8 cellular contexts compared by ENCODE assay signal in genomic region chr17:8436169-8436932, GRCh38. TPM values are rescaled to one million over a fixed set of nuclear protein-coding genes. Genes with fewer than 3 reads are reported as not detected.
A peak's percentile ranks its signal among the peaks of the same experiment; 100 is the strongest.
DNase-seq lines count a peak whose midpoint lies in the region; ATAC-seq, FAIRE-seq and TF ChIP-seq lines count a peak whose summit lies in the region.

No MANE protein-coding gene starts in this region.

- BruUV-seq in K562 (replicated peaks; lab: Mats Ljungman, UMichigan): TSS peak; percentile 57

- peaks cover 14% of the 10 kb centered on the region; the same call in 2 of the 3 replicates for H3K36me3 ChIP-seq in K562 (ENCODE audit: control insufficient read depth, insufficient read depth, low read length)
- H3K36me3 ChIP-seq in iPS-15b (ENCODE audit: control insufficient read depth, insufficient read depth, low read length): no peaks in the 10 kb centered on the region
- peaks cover 0 to 3% (median 2%) of the 10 kb centered on the region in 3 donors for H3K36me3 ChIP-seq in skeletal muscle tissue (ENCODE audit: control insufficient read depth in 3 of 3, insufficient read depth in 3 of 3, low read length in 3 of 3)

- peak; percentile 54 for ATAC-seq in GM21723 (IDR thresholded peaks at IDR 0.05; ENCODE audit: unreplicated experiment)
- peak; percentile 61 for ATAC-seq in K562

- H3K4me3 ChIP-seq in K562 (peak overlapping the region; percentile 96), iPS-15b (ENCODE audit: low read depth, low read length) (peak overlapping the region; percentile 91), skeletal muscle tissue (ENCODE audit: low read length in 3 of 3) (peak overlapping the region; percentile 66 to 94 (median 92))

- intact Hi-C loops in K562 (cut with micrococcal nuclease): no loop called here

- peaks cover 47% of the 10 kb centered on the region for H3K79me2 ChIP-seq in K562 (ENCODE audit: control insufficient read depth, insufficient read depth, low read length)

- no peaks in the 10 kb centered on the region for H4K20me1 ChIP-seq in K562 (replicated peaks; ENCODE audit: control insufficient read depth, insufficient read depth, low read length)

- no peak for TF ChIP-seq RAD21 in K562 (CRISPR knock-in tag; conservative IDR thresholded peaks at IDR 0.05 in 1 of 2, IDR thresholded peaks at IDR 0.05 in 1 of 2)

- TF ChIP-seq CTCF in K562 (IDR thresholded peaks at IDR 0.05 in 2 of 3, conservative IDR thresholded peaks at IDR 0.05 in 1 of 3; ENCODE audit: insufficient read depth in 2 of 3, low read depth in 1 of 3, low read length in 3 of 3): no peak

- CTCF ChIA-PET in K562 (lab: Yijun Ruan, JAX; ENCODE audit: low intra/inter-chr PET ratio): no interaction called here

- in situ Hi-C loops in KBM-7 (cut with MboI; ENCODE audit: low pct_unique_long_range_greater_than_20kb, low sequenced_read_pairs) (no loop called here), K562 (cut with MboI) (no loop called here)

- H3K4me2 ChIP-seq in K562 (ENCODE audit: insufficient read depth, low read length): peak overlapping the region; percentile 89

- H3K27me3 ChIP-seq in K562 (ENCODE audit: control insufficient read depth in 2 of 2, insufficient read depth in 2 of 2, low read length in 2 of 2) (no peaks in the 10 kb centered on the region), iPS-15b (ENCODE audit: control insufficient read depth, insufficient read depth, low read length) (no peaks in the 10 kb centered on the region), skeletal muscle tissue (ENCODE audit: control insufficient read depth in 3 of 3, insufficient read depth in 3 of 3, low read length in 3 of 3) (no peaks in the 10 kb centered on the region)

- H3K9me1 ChIP-seq in K562 (ENCODE audit: control insufficient read depth, insufficient read depth, low read length): no peaks in the 10 kb centered on the region

- DNase-seq in ELR (ENCODE audit: low read depth) (peak; percentile 69), KBM-7 (peak; percentile 64), T-helper 9 cell (peak; percentile 48), K562 (ENCODE audit: extremely low read depth in 1 of 4, low spot score in 3 of 4) (peak; percentile 22 to 66 (median 40)), NCI-H187 (lab: John Stamatoyannopoulos, UW) (no peak)

- peak overlapping the region; percentile 91 to 96 for H3K9ac ChIP-seq in K562 (ENCODE audit: insufficient read depth in 1 of 2, low read depth in 2 of 2, low read length in 2 of 2)
- H3K9ac ChIP-seq in iPS-15b (ENCODE audit: low read depth, low read length): peak overlapping the region; percentile 89
- peak overlapping the region; percentile 94 to 100 (median 97) for H3K9ac ChIP-seq in skeletal muscle tissue (ENCODE audit: low read depth in 1 of 3, low read length in 3 of 3)

- peaks cover 0 to 7% of the 10 kb centered on the region in 2 experiments; a peak in 4 of 5 replicates for H3K4me1 ChIP-seq in K562 (replicated peaks in 1 of 2; ENCODE audit: control insufficient read depth in 2 of 2, insufficient read depth in 2 of 2, low read length in 2 of 2)
- H3K4me1 ChIP-seq in iPS-15b (ENCODE audit: control insufficient read depth, insufficient read depth, low read length): no peaks in the 10 kb centered on the region
- peaks cover 5 to 16% (median 13%) of the 10 kb centered on the region in 3 donors for H3K4me1 ChIP-seq in skeletal muscle tissue (ENCODE audit: control insufficient read depth in 3 of 3, insufficient read depth in 3 of 3, low read length in 3 of 3)

- no peak for TF ChIP-seq POLR2A in K562 (conservative IDR thresholded peaks at IDR 0.05)

- under 1% methylated on average over 24 of the region's 44 CpGs for WGBS in K562 (ENCODE audit: insufficient coverage, low coverage, missing lambda C conversion rate)

- TF ChIP-seq EP300 in K562 (IDR thresholded peaks at IDR 0.05; ENCODE audit: low read length): 0 out of 2 replicates have a peak, but pooled peaks have one; percentile 36

- FAIRE-seq in K562 (lab: Jason Lieb, UNC): peak; percentile 81

- POLR2A ChIA-PET in K562 (lab: Yijun Ruan, JAX): interaction anchor here (0.6 to 2.1 kb wide), 14 partner anchors 9 to 303 kb away, joined by 3 to 10 read pairs (median 4); no protein-coding TSS in a partner anchor

- H2AFZ ChIP-seq in K562 (ENCODE audit: low read depth, low read length): peak overlapping the region; percentile 76; the same call in 1 of the 2 replicates

- H3K27ac ChIP-seq in K562 (ENCODE audit: extremely low read depth, low read depth, low read length) (peak overlapping the region; percentile 95), skeletal muscle tissue (ENCODE audit: low read depth, low read length) (peak overlapping the region; percentile 100)

- no peaks in the 10 kb centered on the region for H3K9me3 ChIP-seq in K562 (replicated peaks; ENCODE audit: control insufficient read depth, insufficient read depth, low read depth, low read length)
- H3K9me3 ChIP-seq in iPS-15b (ENCODE audit: control insufficient read depth, insufficient read depth, low read length): no peaks in the 10 kb centered on the region
- no peaks in the 10 kb centered on the region for H3K9me3 ChIP-seq in skeletal muscle tissue (ENCODE audit: control insufficient read depth in 3 of 3, low read length in 3 of 3)

TF ChIP-seq in K562, 482 proteins besides CTCF, POLR2A, EP300 and RAD21 (continues in another document):
- peak; percentile 60; the same call in 1 of the 2 replicates for TF ChIP-seq HNRNPL (IDR thresholded peaks at IDR 0.05; ENCODE audit: low read depth, low read length)

RNA-seq across cellular contexts. Expression of gene NDEL1, which starts 0.7 kb away (rescaled TPM):
- total RNA-seq in K562 (2011; cell fraction: chromatin; rRNA removed; ENCODE audit: low replicate concordance): 67.3 and 150 TPM in 2 replicates
- total RNA-seq in K562 (2011; cell fraction: nucleolus; rRNA removed): 50.3 and 51.5 TPM in 2 replicates
- 71.7 and 72.9 TPM in 2 replicates for total RNA-seq in K562 (2011; cell fraction: nucleoplasm; rRNA removed)
- 17.3 and 19.0 TPM in 2 replicates for total RNA-seq in K562 (2014; rRNA removed)
- 21.1 and 25.3 TPM in 2 replicates for total RNA-seq in K562 (2014; rRNA removed; fragmentation: Illumina TruSeq; extraction: Trizol)
- 22.7 and 23.7 TPM in 2 replicates for total RNA-seq in K562 (2015; rRNA removed; fragmentation: Illumina TruSeq; extraction: Trizol)
- total RNA-seq in K562 (2021): 23.5 and 26.6 TPM in 2 replicates
- 29.1 and 30.5 TPM in 2 replicates for polyA plus RNA-seq in K562 (2011; rRNA removed)
- polyA plus RNA-seq in K562 (2011; cell fraction: cytosol; rRNA removed): 29.5 and 36.3 TPM in 2 replicates
- 70.1 and 75.1 TPM in 2 replicates for polyA plus RNA-seq in K562 (2011; cell fraction: nucleus; rRNA removed)
- polyA plus RNA-seq in K562 (2012): 19.6 and 20.6 TPM in 2 replicates
- polyA plus RNA-seq in K562 (2014; fragmentation: Illumina TruSeq; extraction: Trizol): 26.9 and 28.6 TPM in 2 replicates
- 1 to 10 TPM in 1 of 2 experiments, under 1 TPM in 1; 0.86 to 2.0 TPM for polyA plus RNA-seq in K562 (2014; fragmentation: Nextera tagmentation; extraction: Ambion mirVana)
- 29.2 and 38.7 TPM in 2 replicates for polyA plus RNA-seq in K562 (2014; rRNA removed)
- polyA minus RNA-seq in K562 (2011; rRNA and poly(A)+ RNA removed): 29.0 and 31.7 TPM in 2 replicates
- polyA minus RNA-seq in K562 (2011; cell fraction: cytosol; rRNA and poly(A)+ RNA removed): 10.7 and 14.2 TPM in 2 replicates
- 28.3 and 50.1 TPM in 2 replicates for polyA minus RNA-seq in K562 (2011; cell fraction: nucleus; rRNA and poly(A)+ RNA removed)
- 32.4 TPM for total RNA-seq in skeletal muscle tissue

RNA-seq across cellular contexts. Expression of gene RNF222, which starts 38.7 kb away (rescaled TPM):
- not detected in 2 replicates for total RNA-seq in K562 (2011; cell fraction: chromatin; rRNA removed; ENCODE audit: low replicate concordance)
- total RNA-seq in K562 (2011; cell fraction: nucleolus; rRNA removed): not detected in 2 replicates
- not detected in 2 replicates for total RNA-seq in K562 (2011; cell fraction: nucleoplasm; rRNA removed)
- total RNA-seq in K562 (2014; rRNA removed): 0.08 TPM in 1 of 2 replicates, not detected in the other
- total RNA-seq in K562 (2014; rRNA removed; fragmentation: Illumina TruSeq; extraction: Trizol): 0.06 TPM in 1 of 2 replicates, not detected in the other
- not detected in 2 replicates for total RNA-seq in K562 (2015; rRNA removed; fragmentation: Illumina TruSeq; extraction: Trizol)
- total RNA-seq in K562 (2021): not detected in 2 replicates
- not detected in 2 replicates for polyA plus RNA-seq in K562 (2011; rRNA removed)
- polyA plus RNA-seq in K562 (2011; cell fraction: cytosol; rRNA removed): not detected in 2 replicates
- polyA plus RNA-seq in K562 (2011; cell fraction: nucleus; rRNA removed): not detected in 2 replicates
- 0.03 and 0.04 TPM in 2 replicates for polyA plus RNA-seq in K562 (2012)
- not detected in 2 replicates for polyA plus RNA-seq in K562 (2014; fragmentation: Illumina TruSeq; extraction: Trizol)
- not detected for polyA plus RNA-seq in K562 (2014; fragmentation: Nextera tagmentation; extraction: Ambion mirVana)
- not detected in 2 replicates for polyA plus RNA-seq in K562 (2014; rRNA removed)
- not detected in 2 replicates for polyA minus RNA-seq in K562 (2011; rRNA and poly(A)+ RNA removed)
- polyA minus RNA-seq in K562 (2011; cell fraction: cytosol; rRNA and poly(A)+ RNA removed): not detected in 2 replicates
- polyA minus RNA-seq in K562 (2011; cell fraction: nucleus; rRNA and poly(A)+ RNA removed): not detected in 2 replicates
- not detected for total RNA-seq in skeletal muscle tissue

RNA-seq across cellular contexts. Expression of gene RPL26, which starts 53.4 kb away (rescaled TPM):
- 244 and 334 TPM in 2 replicates for total RNA-seq in K562 (2011; cell fraction: chromatin; rRNA removed; ENCODE audit: low replicate concordance)
- 298 and 337 TPM in 2 replicates for total RNA-seq in K562 (2011; cell fraction: nucleolus; rRNA removed)
- total RNA-seq in K562 (2011; cell fraction: nucleoplasm; rRNA removed): 567 and 1,126 TPM in 2 replicates
- total RNA-seq in K562 (2014; rRNA removed) (1,785 and 2,781 TPM in 2 replicates), K562 (2014; rRNA removed; fragmentation: Illumina TruSeq; extraction: Trizol) (3,633 and 3,959 TPM in 2 replicates), K562 (2015; rRNA removed; fragmentation: Illumina TruSeq; extraction: Trizol) (2,809 and 2,904 TPM in 2 replicates), K562 (2021) (1,474 and 1,702 TPM in 2 replicates), skeletal muscle tissue (4,040 TPM)
- polyA plus RNA-seq in K562 (2011; rRNA removed) (3,982 and 4,074 TPM in 2 replicates), K562 (2014; fragmentation: Illumina TruSeq; extraction: Trizol) (3,435 and 3,978 TPM in 2 replicates), K562 (2014; fragmentation: Nextera tagmentation; extraction: Ambion mirVana) (1,000 to 10,000 TPM; 1,706 to 1,892 TPM), K562 (2014; rRNA removed) (3,525 and 3,633 TPM in 2 replicates)
- polyA plus RNA-seq in K562 (2011; cell fraction: cytosol; rRNA removed): 925 and 2,470 TPM in 2 replicates
- polyA plus RNA-seq in K562 (2011; cell fraction: nucleus; rRNA removed): 415 and 1,025 TPM in 2 replicates
- 3,098 and 3,525 TPM in 2 replicates for polyA plus RNA-seq in K562 (2012)
- 2,832 and 3,117 TPM in 2 replicates for polyA minus RNA-seq in K562 (2011; rRNA and poly(A)+ RNA removed)
- 387 and 436 TPM in 2 replicates for polyA minus RNA-seq in K562 (2011; cell fraction: cytosol; rRNA and poly(A)+ RNA removed)
- polyA minus RNA-seq in K562 (2011; cell fraction: nucleus; rRNA and poly(A)+ RNA removed): 92.8 and 251 TPM in 2 replicates

Comparison
In these comparisons a context has a peak if more than half of its experiments do, and no peak if none do; other contexts are left out.
1. DNase-seq: peak in ELR (single experiment), KBM-7 (single experiment), T-helper 9 cell (single experiment) and K562 (4 of 4); none in NCI-H187 (0 of 2).
2. Peak in every context shown above with its lines, with median percentiles within 50 percentile points of each other: H3K4me3 ChIP-seq and H3K9ac ChIP-seq.